21 cellular contexts compared by ENCODE assay signal in genomic region chr12:9796346-9796745, GRCh38. TPM values are rescaled to one million over a fixed set of nuclear protein-coding genes. Genes with fewer than 3 reads are reported as not detected.
DNase-seq lines count a peak whose midpoint lies in the region; ATAC-seq lines count a peak whose summit lies in the region.
"Had no signal": no experiment of that assay in that cellular context is flagged by ENCODE, and none has a peak within 500 bp of the region (broad histone marks: within the 10 kb centered on the region; RNA-seq: fewer than 3 reads in every experiment).

No MANE protein-coding gene starts in this region.

- ATAC-seq in activated naive CD4-positive, alpha-beta T cell treated with anti-CD3 and anti-CD28 coated beads, Interleukin-2, amount 50 U/mL, for 72 hours: peak; percentile 45 to 60
- peak; percentile 62 for ATAC-seq in stimulated activated effector memory CD8-positive, alpha-beta T cell treated with anti-CD3 and anti-CD28 coated beads, Interleukin-12 subunit alpha, Interleukin-12 subunit beta, amount 100 ng/mL, for 72 hours
- no peak for ATAC-seq in HG02798 (IDR thresholded peaks at IDR 0.05; ENCODE audit: poor library complexity, unreplicated experiment)
- ATAC-seq: right cardiac atrium had no signal

- peaks cover 6% of the 10 kb centered on the region for H3K9me3 Mint-ChIP-seq in activated naive CD4-positive, alpha-beta T cell treated with anti-CD3 and anti-CD28 coated beads, Interleukin-2, amount 10 ng/mL, durations not matched to agents 7 days and 5 days
- peaks cover 6% of the 10 kb centered on the region for H3K9me3 Mint-ChIP-seq in T-helper 1 cell treated with Interleukin-12 subunit alpha and Interleukin-12 subunit beta and Interleukin-4 antibody, amounts not matched to agents 30 μg/mL and 1 μg/mL, for 36 hours
- H3K9me3 Mint-ChIP-seq in activated naive CD4-positive, alpha-beta T cell treated with anti-CD3 and anti-CD28 coated beads, Interleukin-2, amount 50 U/mL, for 72 hours: no peaks in the 10 kb centered on the region
- H3K9me3 Mint-ChIP-seq in stimulated activated effector memory CD8-positive, alpha-beta T cell treated with anti-CD3 and anti-CD28 coated beads, Interleukin-12 subunit alpha, Interleukin-12 subunit beta, amount 100 ng/mL, for 72 hours: peaks cover 3% of the 10 kb centered on the region

- H3K27ac Mint-ChIP-seq in activated naive CD4-positive, alpha-beta T cell treated with anti-CD3 and anti-CD28 coated beads, Interleukin-2, amount 10 ng/mL, durations not matched to agents 7 days and 5 days: peak overlapping the region; percentile 95
- peak overlapping the region; percentile 87 for H3K27ac Mint-ChIP-seq in T-helper 1 cell treated with Interleukin-12 subunit alpha and Interleukin-12 subunit beta and Interleukin-4 antibody, amounts not matched to agents 30 μg/mL and 1 μg/mL, for 36 hours
- H3K27ac Mint-ChIP-seq in activated naive CD4-positive, alpha-beta T cell treated with anti-CD3 and anti-CD28 coated beads, Interleukin-2, amount 50 U/mL, for 72 hours: peak overlapping the region; percentile 53 to 91
- H3K27ac Mint-ChIP-seq in stimulated activated effector memory CD8-positive, alpha-beta T cell treated with anti-CD3 and anti-CD28 coated beads, Interleukin-12 subunit alpha, Interleukin-12 subunit beta, amount 100 ng/mL, for 72 hours: peak overlapping the region; percentile 78

- no peaks in the 10 kb centered on the region for H3K27me3 Mint-ChIP-seq in activated naive CD4-positive, alpha-beta T cell treated with anti-CD3 and anti-CD28 coated beads, Interleukin-2, amount 10 ng/mL, durations not matched to agents 7 days and 5 days
- no peaks in the 10 kb centered on the region for H3K27me3 Mint-ChIP-seq in T-helper 1 cell treated with Interleukin-12 subunit alpha and Interleukin-12 subunit beta and Interleukin-4 antibody, amounts not matched to agents 30 μg/mL and 1 μg/mL, for 36 hours (ENCODE audit: low read depth)

- no peak for DNase-seq in activated naive CD4-positive, alpha-beta T cell treated with anti-CD3 and anti-CD28 coated beads, Interleukin-2, amount 10 ng/mL, durations not matched to agents 7 days and 5 days
- no peak for DNase-seq in activated naive CD4-positive, alpha-beta T cell treated with anti-CD3 and anti-CD28 coated beads, Interleukin-2, amount 50 U/mL, for 16 hours
- DNase-seq in activated naive CD4-positive, alpha-beta T cell treated with anti-CD3 and anti-CD28 coated beads, Interleukin-2, amount 50 U/mL, for 72 hours (ENCODE audit: low spot score in 2 of 2): no peak
- no peak for DNase-seq in stimulated activated effector memory CD8-positive, alpha-beta T cell treated with anti-CD3 and anti-CD28 coated beads, Interleukin-12 subunit alpha, Interleukin-12 subunit beta, amount 100 ng/mL, for 72 hours (ENCODE audit: low spot score in 2 of 2)
- no peak for DNase-seq in DMS79 treated with DMSO at 0.1 percent for 48 hours (lab: John Stamatoyannopoulos, UW)
- no peak for DNase-seq in NCI-H187 treated with DMSO at 0.1 percent for 48 hours (lab: John Stamatoyannopoulos, UW)
- DNase-seq: activated CD4-positive, CD25-positive, alpha-beta regulatory T cell treated with anti-CD3 and anti-CD28 coated beads, Interleukin-2, amount 50 U/mL, for 72 hours; lower lobe of right lung; MM.1S; NCI-H2029; NCI-H446 treated with DMSO at 0.1 percent for 48 hours; right cardiac atrium; stimulated activated CD4-positive, alpha-beta T cell treated with anti-CD3 and anti-CD28 coated beads, Interleukin-15, amount 100 ng/mL, for 24 hours; stomach; upper lobe of left lung had no signal

- H3K4me3 Mint-ChIP-seq in activated naive CD4-positive, alpha-beta T cell treated with anti-CD3 and anti-CD28 coated beads, Interleukin-2, amount 10 ng/mL, durations not matched to agents 7 days and 5 days: peak overlapping the region; percentile 74
- H3K4me3 Mint-ChIP-seq in T-helper 1 cell treated with Interleukin-12 subunit alpha and Interleukin-12 subunit beta and Interleukin-4 antibody, amounts not matched to agents 30 μg/mL and 1 μg/mL, for 36 hours: peak overlapping the region; percentile 74
- H3K4me3 Mint-ChIP-seq in stimulated activated effector memory CD8-positive, alpha-beta T cell treated with anti-CD3 and anti-CD28 coated beads, Interleukin-12 subunit alpha, Interleukin-12 subunit beta, amount 100 ng/mL, for 72 hours: peak overlapping the region; percentile 63

- CTCF ChIA-PET in activated naive CD4-positive, alpha-beta T cell treated with anti-CD3 and anti-CD28 coated beads, Interleukin-2, amount 10 ng/mL, durations not matched to agents 7 days and 5 days (lab: Charles Lee): interaction anchor here (3.2 to 10.7 kb wide), 3 partner anchors 18 to 71 kb away, joined by 15 to 657 read pairs (median 31); partner anchors contain the start of genes CD69 and CLEC2B

- H3K36me3 Mint-ChIP-seq in activated naive CD4-positive, alpha-beta T cell treated with anti-CD3 and anti-CD28 coated beads, Interleukin-2, amount 10 ng/mL, durations not matched to agents 7 days and 5 days: peaks cover 13% of the 10 kb centered on the region
- H3K36me3 Mint-ChIP-seq in T-helper 1 cell treated with Interleukin-12 subunit alpha and Interleukin-12 subunit beta and Interleukin-4 antibody, amounts not matched to agents 30 μg/mL and 1 μg/mL, for 36 hours (ENCODE audit: low read depth): peaks cover 8% of the 10 kb centered on the region
- H3K36me3 Mint-ChIP-seq in activated naive CD4-positive, alpha-beta T cell treated with anti-CD3 and anti-CD28 coated beads, Interleukin-2, amount 50 U/mL, for 72 hours: peaks cover 0 to 6% of the 10 kb centered on the region in 2 donors
- H3K36me3 Mint-ChIP-seq in stimulated activated effector memory CD8-positive, alpha-beta T cell treated with anti-CD3 and anti-CD28 coated beads, Interleukin-12 subunit alpha, Interleukin-12 subunit beta, amount 100 ng/mL, for 72 hours: peaks cover 17% of the 10 kb centered on the region

- peaks cover 60% of the 10 kb centered on the region for H3K4me1 Mint-ChIP-seq in activated naive CD4-positive, alpha-beta T cell treated with anti-CD3 and anti-CD28 coated beads, Interleukin-2, amount 10 ng/mL, durations not matched to agents 7 days and 5 days
- H3K4me1 Mint-ChIP-seq in T-helper 1 cell treated with Interleukin-12 subunit alpha and Interleukin-12 subunit beta and Interleukin-4 antibody, amounts not matched to agents 30 μg/mL and 1 μg/mL, for 36 hours (ENCODE audit: low read depth): peaks cover 58% of the 10 kb centered on the region
- H3K4me1 Mint-ChIP-seq in stimulated activated effector memory CD8-positive, alpha-beta T cell treated with anti-CD3 and anti-CD28 coated beads, Interleukin-12 subunit alpha, Interleukin-12 subunit beta, amount 100 ng/mL, for 72 hours: peaks cover 51% of the 10 kb centered on the region

RNA-seq across cellular contexts. Expression of gene KLRF1, which starts 30.9 kb away (rescaled TPM):
- total RNA-seq in activated naive CD4-positive, alpha-beta T cell treated with anti-CD3 and anti-CD28 coated beads, Interleukin-2, amount 50 U/mL, for 72 hours: under 1 TPM in 1 of 2 donors, not detected in 1; 0.45 TPM
- total RNA-seq: ascending aorta, chondrocyte, osteocyte had no signal

RNA-seq across cellular contexts. Expression of gene CD69, which starts 35.6 kb away (rescaled TPM):
- 10 to 100 TPM; 72.7 to 91.1 TPM for total RNA-seq in activated naive CD4-positive, alpha-beta T cell treated with anti-CD3 and anti-CD28 coated beads, Interleukin-2, amount 50 U/mL, for 72 hours
- total RNA-seq: chondrocyte, H4, osteocyte had no signal
